ENCODE assay signal across 4 cellular contexts in the genomic region with DNA sequence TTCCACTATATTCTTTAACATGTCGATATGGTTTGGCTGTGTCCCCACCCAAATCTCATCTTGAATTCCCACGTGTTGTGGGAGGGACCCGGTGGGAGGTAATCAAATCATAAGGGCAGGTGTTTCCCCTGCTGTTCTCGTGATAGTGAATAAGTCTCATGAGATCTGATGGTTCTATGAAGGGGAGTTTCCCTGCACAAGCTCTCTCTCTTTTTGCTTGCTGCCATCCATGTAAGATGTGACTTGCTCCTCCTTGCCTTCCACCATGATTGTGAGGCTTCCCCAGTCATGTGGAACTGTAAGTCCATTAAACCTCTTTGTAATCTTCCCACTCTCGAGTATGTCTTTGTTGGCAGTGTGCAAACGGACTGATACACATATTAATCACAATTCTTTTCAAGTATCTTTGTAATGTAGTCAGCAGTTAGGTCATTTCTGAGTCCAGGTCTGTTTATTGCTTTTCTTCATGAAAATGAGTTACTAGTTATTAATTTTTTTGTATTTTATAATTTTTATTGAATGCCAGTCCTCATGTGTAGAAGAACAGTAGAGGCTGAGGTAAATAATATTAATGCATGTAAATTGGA. TPM values are rescaled to one million over a fixed set of nuclear protein-coding genes. Genes with fewer than 3 reads are reported as not detected.
"Had no signal": no experiment of that assay in that cellular context is flagged by ENCODE, and none has a peak within 500 bp of the region (broad histone marks: within the 10 kb centered on the region; RNA-seq: fewer than 3 reads in every experiment).

No MANE protein-coding gene starts in this region.

RNA-seq across cellular contexts. Expression of gene MAGEA11, which starts 19.1 kb away (rescaled TPM):
- total RNA-seq: HepG2, HT-29, IMR-90 had no signal
- polyA plus RNA-seq: HepG2, IgD-negative memory B cell, IMR-90 had no signal
